Comparison of ENCODE assay signal across 36 cellular contexts in genomic region chr1:230706887-230707731, GRCh38. TPM values are rescaled to one million over a fixed set of nuclear protein-coding genes. Genes with fewer than 3 reads are reported as not detected.
"Had no signal": no experiment of that assay in that cellular context is flagged by ENCODE, and none has a peak within 500 bp of the region (broad histone marks: within the 10 kb centered on the region; RNA-seq: fewer than 3 reads in every experiment).

No MANE protein-coding gene starts in this region.

- H3K27me3 ChIP-seq: cardiac muscle cell, MG63, Peyer's patch had no signal

- H3K9me3 Mint-ChIP-seq: activated B cell treated with CpG ODN at 0.5 μM for 24 hours; activated CD4-positive, alpha-beta memory T cell treated with anti-CD3 and anti-CD28 coated beads for 36 hours; activated naive CD4-positive, alpha-beta T cell treated with anti-CD3 and anti-CD28 coated beads, Interleukin-2, amount 10 ng/mL, durations not matched to agents 7 days and 5 days; activated T-cell treated with anti-CD3 and anti-CD28 coated beads, Interleukin-2, amount 50 U/mL, for 4 hours had no signal

- H3K27ac ChIP-seq: cardiac muscle cell, RWPE1, VCaP had no signal

- H3K36me3 Mint-ChIP-seq: activated CD4-positive, alpha-beta memory T cell treated with anti-CD3 and anti-CD28 coated beads for 36 hours; activated naive CD4-positive, alpha-beta T cell treated with anti-CD3 and anti-CD28 coated beads, Interleukin-2, amount 10 ng/mL, durations not matched to agents 7 days and 5 days; activated naive CD8-positive, alpha-beta T cell had no signal

- H3K4me3 Mint-ChIP-seq: activated B cell treated with CpG ODN at 0.5 μM for 24 hours; activated CD4-positive, alpha-beta memory T cell treated with anti-CD3 and anti-CD28 coated beads for 36 hours; activated naive CD4-positive, alpha-beta T cell treated with anti-CD3 and anti-CD28 coated beads, Interleukin-2, amount 10 ng/mL, durations not matched to agents 7 days and 5 days; activated naive CD8-positive, alpha-beta T cell; activated T-cell treated with anti-CD3 and anti-CD28 coated beads, Interleukin-2, amount 50 U/mL, for 4 hours had no signal

- H3K4me1 Mint-ChIP-seq: activated B cell treated with CpG ODN at 0.5 μM for 24 hours; activated naive CD4-positive, alpha-beta T cell treated with anti-CD3 and anti-CD28 coated beads, Interleukin-2, amount 10 ng/mL, durations not matched to agents 7 days and 5 days had no signal

- DNase-seq: activated B cell treated with CpG ODN at 0.5 μM for 24 hours; activated CD4-positive, alpha-beta memory T cell treated with anti-CD3 and anti-CD28 coated beads for 36 hours; activated CD4-positive, alpha-beta T cell treated with anti-CD3 and anti-CD28 coated beads for 4 hours; activated CD4-positive, alpha-beta T cell treated with anti-CD3 and anti-CD28 coated beads, Interleukin-2, amount 50 U/mL, for 1 hour; activated CD4-positive, CD25-positive, alpha-beta regulatory T cell treated with anti-CD3 and anti-CD28 coated beads, Interleukin-2, amount 50 U/mL, for 72 hours; activated CD8-positive, alpha-beta memory T cell treated with anti-CD3 and anti-CD28 coated beads, Interleukin-2, amount 50 U/mL, for 4 hours; activated effector memory CD4-positive, alpha-beta T cell treated with Interleukin-2 at 50 U/mL for 16 hours; activated naive CD4-positive, alpha-beta T cell treated with anti-CD3 and anti-CD28 coated beads, Interleukin-2, amount 10 ng/mL, durations not matched to agents 7 days and 5 days; activated T-cell treated with anti-CD3 and anti-CD28 coated beads for 4 hours; activated T-cell treated with anti-CD3 and anti-CD28 coated beads, Interleukin-2, amount 50 U/mL, for 4 hours; amniotic stem cell; aorta; cerebellar nuclear complex; Kasumi-1; MG63; NCI-H1048; NCI-H1105 treated with DMSO at 0.1 percent for 48 hours; NCI-H1436; NCI-H1694; NCI-H1930; NCI-H2081 treated with DMSO at 0.1 percent for 48 hours; NCI-H226; NCI-H446 treated with DMSO at 0.1 percent for 48 hours; NCI-H524; NK-92 treated with Interleukin-12 subunit alpha and Interleukin-12 subunit beta, amount 100 ng/mL, for 24 hours; PC-3; Peyer's patch; SIG-M5; T-helper 1 cell; T-helper 2 cell; T-helper 9 cell had no signal

- H3K9me3 ChIP-seq: MG63, Peyer's patch had no signal

- H3K36me3 ChIP-seq: cardiac muscle cell, MG63, Peyer's patch had no signal

- H3K4me3 ChIP-seq: cardiac muscle cell, MG63, Peyer's patch had no signal

- H3K27ac Mint-ChIP-seq: activated B cell treated with CpG ODN at 0.5 μM for 24 hours; activated CD4-positive, alpha-beta memory T cell treated with anti-CD3 and anti-CD28 coated beads for 36 hours; activated naive CD4-positive, alpha-beta T cell treated with anti-CD3 and anti-CD28 coated beads, Interleukin-2, amount 10 ng/mL, durations not matched to agents 7 days and 5 days; activated naive CD8-positive, alpha-beta T cell had no signal

RNA-seq across cellular contexts. Expression of gene AGT, which starts 6.8 kb away (rescaled TPM):
- total RNA-seq: activated B cell treated with CpG ODN at 0.5 μM for 24 hours; activated CD4-positive, alpha-beta memory T cell treated with anti-CD3 and anti-CD28 coated beads for 36 hours; PC-3; SK-MEL-5 had no signal

RNA-seq across cellular contexts. Expression of gene CAPN9, which starts 40.1 kb away (rescaled TPM):
- total RNA-seq: activated B cell treated with CpG ODN at 0.5 μM for 24 hours; activated CD4-positive, alpha-beta memory T cell treated with anti-CD3 and anti-CD28 coated beads for 36 hours; activated T-cell treated with anti-CD3 and anti-CD28 coated beads, Interleukin-2, amount 50 U/mL, for 4 hours; aorta; PC-3; SK-MEL-5 had no signal
